ENCODE assay signal across 1 cellular context in genomic region chr20:3248167-3248992, GRCh38.
TF ChIP-seq lines count a peak whose summit lies in the region.

No MANE protein-coding gene starts in this region.

TF ChIP-seq in HepG2, 621 proteins besides CTCF, POLR2A, EP300 and RAD21 (continued from another document and continues in another):
- TF ChIP-seq ZUFSP (CRISPR knock-in tag; IDR thresholded peaks at IDR 0.05; ENCODE audit: borderline replicate concordance), result no peak
- TF ChIP-seq THAP7 (CRISPR knock-in tag; IDR thresholded peaks at IDR 0.05), result 0 out of 2 replicates have a peak, but pooled peaks have one; percentile 25
- no peak for TF ChIP-seq DRAP1 (CRISPR knock-in tag; IDR thresholded peaks at IDR 0.05)
- no peak for TF ChIP-seq IKZF1 (IDR thresholded peaks at IDR 0.05)
- TF ChIP-seq CHD2 (IDR thresholded peaks at IDR 0.05; ENCODE audit: low read depth, low read length), result no peak
- no peak for TF ChIP-seq HNRNPH1 (optimal IDR thresholded peaks at IDR 0.05; ENCODE audit: low read depth, low read length)
- peak; percentile 40; the same call in 1 of the 2 replicates for TF ChIP-seq ARNT2 (CRISPR knock-in tag; IDR thresholded peaks at IDR 0.05; ENCODE audit: low read depth)
- no peak for TF ChIP-seq ZSCAN22 (CRISPR knock-in tag; IDR thresholded peaks at IDR 0.05)
- TF ChIP-seq ZNF780A (CRISPR knock-in tag; IDR thresholded peaks at IDR 0.05), result no peak
- TF ChIP-seq ZNF800 (CRISPR knock-in tag; IDR thresholded peaks at IDR 0.05), result peak; percentile 78; the same call in 1 of the 2 replicates
- no peak for TF ChIP-seq ZNF446 (CRISPR knock-in tag; IDR thresholded peaks at IDR 0.05)
- TF ChIP-seq GLI4 (CRISPR knock-in tag; IDR thresholded peaks at IDR 0.05; ENCODE audit: borderline replicate concordance), result 0 out of 2 replicates have a peak, but pooled peaks have one; percentile 19
- 0 out of 2 replicates have a peak, but pooled peaks have one; percentile 17 for TF ChIP-seq KLF12 (CRISPR knock-in tag; IDR thresholded peaks at IDR 0.05; ENCODE audit: borderline replicate concordance)
- no peak for TF ChIP-seq PAXIP1 (CRISPR knock-in tag; conservative IDR thresholded peaks at IDR 0.05)
- no peak for TF ChIP-seq ZBTB14 (CRISPR knock-in tag; IDR thresholded peaks at IDR 0.05)
- TF ChIP-seq ZNF598 (CRISPR knock-in tag; IDR thresholded peaks at IDR 0.05; ENCODE audit: borderline replicate concordance), result no peak; the same call in 1 of the 2 replicates
- no peak for TF ChIP-seq ZNF484 (CRISPR knock-in tag; IDR thresholded peaks at IDR 0.05; ENCODE audit: borderline replicate concordance, low read depth)
- TF ChIP-seq FUBP1 (CRISPR knock-in tag; IDR thresholded peaks at IDR 0.05; ENCODE audit: borderline replicate concordance), result no peak
- no peak for TF ChIP-seq TSC22D2 (CRISPR knock-in tag; IDR thresholded peaks at IDR 0.05; ENCODE audit: borderline replicate concordance)
- no peak; the same call in 1 of the 2 replicates for TF ChIP-seq ZGPAT (CRISPR knock-in tag; IDR thresholded peaks at IDR 0.05)
- TF ChIP-seq MEIS2 (CRISPR knock-in tag; IDR thresholded peaks at IDR 0.05), result peak; percentile 53; the same call in 1 of the 2 replicates
- peak; percentile 67; the same call in 1 of the 2 replicates for TF ChIP-seq ZNF790 (CRISPR knock-in tag; IDR thresholded peaks at IDR 0.05; ENCODE audit: borderline replicate concordance)
- TF ChIP-seq HMG20A (CRISPR knock-in tag; IDR thresholded peaks at IDR 0.05; ENCODE audit: borderline replicate concordance), result no peak
- TF ChIP-seq MTA3 (CRISPR knock-in tag; IDR thresholded peaks at IDR 0.05), result no peak
- TF ChIP-seq ZNF746 (CRISPR knock-in tag; IDR thresholded peaks at IDR 0.05), result no peak
- TF ChIP-seq ZBTB3 (CRISPR knock-in tag; IDR thresholded peaks at IDR 0.05; ENCODE audit: borderline replicate concordance, low read depth), result no peak
- TF ChIP-seq ZNF781 (CRISPR knock-in tag; IDR thresholded peaks at IDR 0.05; ENCODE audit: borderline replicate concordance, not compliant biosample characterization), result no peak
- no peak for TF ChIP-seq ZEB1 (IDR thresholded peaks at IDR 0.05; ENCODE audit: insufficient replicate concordance, low read depth)
- 0 out of 2 replicates have a peak, but pooled peaks have one; percentile 28 for TF ChIP-seq ZNF614 (CRISPR knock-in tag; IDR thresholded peaks at IDR 0.05; ENCODE audit: borderline replicate concordance)
- TF ChIP-seq HINFP (CRISPR knock-in tag; IDR thresholded peaks at IDR 0.05; ENCODE audit: low read depth), result no peak
- no peak; the same call in 1 of the 2 replicates for TF ChIP-seq MAF1 (CRISPR knock-in tag; IDR thresholded peaks at IDR 0.05; ENCODE audit: borderline replicate concordance)
- no peak for TF ChIP-seq NFIC (IDR thresholded peaks at IDR 0.05; ENCODE audit: low read length)
- no peak for TF ChIP-seq ZFP36L2 (CRISPR knock-in tag; IDR thresholded peaks at IDR 0.05)
- no peak for TF ChIP-seq SMC3 (IDR thresholded peaks at IDR 0.05; ENCODE audit: low read length)
- TF ChIP-seq ATRX (CRISPR knock-in tag; IDR thresholded peaks at IDR 0.05; ENCODE audit: borderline replicate concordance), result no peak
- no peak for TF ChIP-seq SSRP1 (CRISPR knock-in tag; IDR thresholded peaks at IDR 0.05)
- TF ChIP-seq CREB1 (IDR thresholded peaks at IDR 0.05), result no peak
- no peak for TF ChIP-seq CREB1 (CRISPR knock-in tag; IDR thresholded peaks at IDR 0.05)
- TF ChIP-seq PITX1 (CRISPR knock-in tag; IDR thresholded peaks at IDR 0.05), result no peak; the same call in 1 of the 2 replicates
- TF ChIP-seq NFE2L1 (CRISPR knock-in tag; IDR thresholded peaks at IDR 0.05; ENCODE audit: borderline replicate concordance), result no peak
- peak; percentile 42; the same call in 1 of the 2 replicates for TF ChIP-seq MTERF4 (CRISPR knock-in tag; IDR thresholded peaks at IDR 0.05)
- no peak for TF ChIP-seq SRSF4 (IDR thresholded peaks at IDR 0.05; ENCODE audit: low read depth, low read length, poor library complexity, severe bottlenecking)
- no peak for TF ChIP-seq ZNF20 (CRISPR knock-in tag; IDR thresholded peaks at IDR 0.05)
- TF ChIP-seq SMAD9 (CRISPR knock-in tag; IDR thresholded peaks at IDR 0.05), result no peak
- no peak for TF ChIP-seq TBX3 (IDR thresholded peaks at IDR 0.05; ENCODE audit: borderline replicate concordance)
- TF ChIP-seq CREM (IDR thresholded peaks at IDR 0.05), result no peak; the same call in 1 of the 2 replicates
- TF ChIP-seq CREM (CRISPR knock-in tag; IDR thresholded peaks at IDR 0.05), result no peak
- TF ChIP-seq PPARG (CRISPR knock-in tag; conservative IDR thresholded peaks at IDR 0.05), result no peak
- TF ChIP-seq ZNF674 (CRISPR knock-in tag; IDR thresholded peaks at IDR 0.05; ENCODE audit: low read depth), result no peak
- no peak for TF ChIP-seq ZFP41 (CRISPR knock-in tag; IDR thresholded peaks at IDR 0.05; ENCODE audit: borderline replicate concordance)
- no peak for TF ChIP-seq NPAS2 (CRISPR knock-in tag; IDR thresholded peaks at IDR 0.05; ENCODE audit: borderline replicate concordance)
- no peak for TF ChIP-seq CHCHD3 (CRISPR knock-in tag; IDR thresholded peaks at IDR 0.05)
- TF ChIP-seq ISL2 (CRISPR knock-in tag; IDR thresholded peaks at IDR 0.05), result no peak
- TF ChIP-seq THAP8 (CRISPR knock-in tag; IDR thresholded peaks at IDR 0.05; ENCODE audit: borderline replicate concordance), result no peak
